Comparison of ENCODE assay signal across 8 cellular contexts in genomic region chr19:36009633-36010379, GRCh38. TPM values are rescaled to one million over a fixed set of nuclear protein-coding genes. Genes with fewer than 3 reads are reported as not detected.
DNase-seq lines count a peak whose midpoint lies in the region; ATAC-seq and TF ChIP-seq lines count a peak whose summit lies in the region.

No MANE protein-coding gene starts in this region.

- H3K9ac ChIP-seq in HUES48 (ENCODE audit: low read depth, low read length) (no peak overlapping the region), muscle layer of colon (ENCODE audit: low read length) (peak overlapping the region; percentile 68)

- no peak for ATAC-seq in GM19324 (IDR thresholded peaks at IDR 0.05; ENCODE audit: low FRiP score, unreplicated experiment)

- H3K4me1 ChIP-seq in HUES48 (ENCODE audit: control insufficient read depth, insufficient read depth, low read length) (peaks cover 5% of the 10 kb centered on the region; the same call in 1 of the 2 replicates), muscle layer of colon (ENCODE audit: insufficient read depth, low read length) (peaks cover 25% of the 10 kb centered on the region)

- H3K9me3 Mint-ChIP-seq in chondrocyte (ENCODE audit: low read depth), result no peaks in the 10 kb centered on the region

- H3K4me3 ChIP-seq in HUES48 (ENCODE audit: low read depth, low read length) (peak overlapping the region; percentile 60; the same call in 1 of the 2 replicates), muscle layer of colon (ENCODE audit: low read depth in 1 of 2, low read length in 2 of 2) (peak overlapping the region; percentile 47 to 71)

- peak overlapping the region; percentile 93 for H3K27ac ChIP-seq in 22Rv1
- H3K27ac ChIP-seq in HUES48 (ENCODE audit: low read depth, low read length), result no peak overlapping the region
- peak overlapping the region; percentile 69 for H3K27ac ChIP-seq in muscle layer of colon (ENCODE audit: low read depth, low read length)

- H3K9me3 ChIP-seq in HUES48 (ENCODE audit: control insufficient read depth, insufficient read depth, low read length) (no peaks in the 10 kb centered on the region), muscle layer of colon (ENCODE audit: low read length) (no peaks in the 10 kb centered on the region)

- intact Hi-C loops in head of caudate nucleus (cut with DNase I), result no loop called here

- H3K36me3 Mint-ChIP-seq in chondrocyte (ENCODE audit: low read depth), result no peaks in the 10 kb centered on the region

- no peaks in the 10 kb centered on the region for H3K27me3 Mint-ChIP-seq in chondrocyte (ENCODE audit: low read depth)

- no peaks in the 10 kb centered on the region for H3K27me3 ChIP-seq in HUES48 (ENCODE audit: control insufficient read depth, insufficient read depth, low read length)
- H3K27me3 ChIP-seq in muscle layer of colon (ENCODE audit: control insufficient read depth in 1 of 2, insufficient read depth in 2 of 2, low read length in 2 of 2), result no peaks in the 10 kb centered on the region

- no peaks in the 10 kb centered on the region for H3K36me3 ChIP-seq in HUES48 (ENCODE audit: control insufficient read depth, insufficient read depth, low read length)
- H3K36me3 ChIP-seq in muscle layer of colon (ENCODE audit: insufficient read depth, low read length), result no peaks in the 10 kb centered on the region

- H3K4me1 Mint-ChIP-seq in chondrocyte (ENCODE audit: low read depth), result peaks cover 31% of the 10 kb centered on the region

- no peak for DNase-seq in chondrocyte (ENCODE audit: low spot score)
- no peak for DNase-seq in head of caudate nucleus
- no peak for DNase-seq in NCI-H2029 treated with DMSO at 0.1 percent for 48 hours (lab: John Stamatoyannopoulos, UW)
- no peak for DNase-seq in middle frontal gyrus (ENCODE audit: extremely low spot score, low spot score)

- peak overlapping the region; percentile 22 for H3K27ac Mint-ChIP-seq in chondrocyte (ENCODE audit: unreplicated experiment)

- no peak for TF ChIP-seq CTCF in 22Rv1 (IDR thresholded peaks at IDR 0.05)
- no peak for TF ChIP-seq CTCF in chondrocyte (IDR thresholded peaks at IDR 0.05)

- H3K4me3 Mint-ChIP-seq in chondrocyte (ENCODE audit: unreplicated experiment), result peak overlapping the region; percentile 69

RNA-seq across cellular contexts. Expression of gene SYNE4, which starts 1.2 kb away (rescaled TPM):
- total RNA-seq in chondrocyte, result 0.27 to 1.2 TPM (median 0.49 TPM) in 3 replicates

RNA-seq across cellular contexts. Expression of gene ALKBH6, which starts 4.2 kb away (rescaled TPM):
- 17.9 to 23.7 TPM (median 19.9 TPM) in 3 replicates for total RNA-seq in chondrocyte

RNA-seq across cellular contexts. Expression of gene SDHAF1, which starts 14.8 kb away (rescaled TPM):
- total RNA-seq in chondrocyte, result 10.8 to 12.0 TPM (median 11.2 TPM) in 3 replicates

RNA-seq across cellular contexts. Expression of gene CLIP3, which starts 22.9 kb away (rescaled TPM):
- total RNA-seq in chondrocyte, result 51.2 to 59.0 TPM (median 53.8 TPM) in 3 replicates

RNA-seq across cellular contexts. Expression of gene THAP8, which starts 44.3 kb away (rescaled TPM):
- total RNA-seq in chondrocyte, result 6.6 to 10.2 TPM (median 8.9 TPM) in 3 replicates
